In genomic region chr4:118352843-118353373, GRCh38 we compare ENCODE assay signal across 8 cellular contexts. TPM values are rescaled to one million over a fixed set of nuclear protein-coding genes. Genes with fewer than 3 reads are reported as not detected.
A peak's percentile ranks its signal among the peaks of the same experiment; 100 is the strongest.
DNase-seq lines count a peak whose midpoint lies in the region; ATAC-seq, FAIRE-seq and TF ChIP-seq lines count a peak whose summit lies in the region.

Gene PRSS12 (minus strand): TSS chr4:118353003. CDS start chr4:118352720, 283 bp downstream.

- H2AFZ ChIP-seq in K562 (ENCODE audit: low read depth, low read length) (no peak within 1 kb of the TSS), smooth muscle cell (ENCODE audit: low read depth) (peak within 1 kb of the TSS; percentile 98)

- H3K27me3 ChIP-seq in H7 (ENCODE audit: control insufficient read depth, insufficient read depth, low read length): peaks cover 22% of the 10 kb centered on the region
- peaks cover 2 to 16% of the 10 kb centered on the region in 2 experiments; a peak in 3 of 5 replicates for H3K27me3 ChIP-seq in K562 (ENCODE audit: control insufficient read depth in 2 of 2, insufficient read depth in 2 of 2, low read length in 2 of 2)
- peaks cover 36% of the 10 kb centered on the region for H3K27me3 ChIP-seq in smooth muscle cell (ENCODE audit: low read depth)

- DNase-seq in H7 (peak; percentile 92), LHCN-M2 (ENCODE audit: low read depth) (peak; percentile 72), T-helper 2 cell (peak; percentile 14 to 65 (median 24)), K562 (ENCODE audit: extremely low read depth in 1 of 4, low spot score in 3 of 4) (peak; percentile 31 to 51 (median 42)), smooth muscle cell (lab: John Stamatoyannopoulos, UW; ENCODE audit: unreplicated experiment) (peak; percentile 8), OCI-M1 (lab: John Stamatoyannopoulos, UW) (no peak)

- TF ChIP-seq EP300 in K562 (IDR thresholded peaks at IDR 0.05; ENCODE audit: low read length): no peak

- H3K27ac ChIP-seq in K562 (ENCODE audit: extremely low read depth, low read depth, low read length): no peak within 1 kb of the TSS
- no peak within 1 kb of the TSS for H3K27ac ChIP-seq in smooth muscle cell (ENCODE audit: low read depth)

- no peak for TF ChIP-seq POLR2A in K562 (conservative IDR thresholded peaks at IDR 0.05)

- H3F3A ChIP-seq in smooth muscle cell (ENCODE audit: low read depth): no peaks in the 10 kb centered on the region

- no peak for TF ChIP-seq RAD21 in K562 (CRISPR knock-in tag; conservative IDR thresholded peaks at IDR 0.05 in 1 of 2, IDR thresholded peaks at IDR 0.05 in 1 of 2)

- no peaks in the 10 kb centered on the region for H3K9me1 ChIP-seq in K562 (ENCODE audit: control insufficient read depth, insufficient read depth, low read length)

- peaks cover 0 to 5% of the 10 kb centered on the region in 2 experiments; a peak in 1 of 5 replicates for H3K4me1 ChIP-seq in K562 (replicated peaks in 1 of 2; ENCODE audit: control insufficient read depth in 2 of 2, insufficient read depth in 2 of 2, low read length in 2 of 2)
- peaks cover 4% of the 10 kb centered on the region for H3K4me1 ChIP-seq in smooth muscle cell (ENCODE audit: low read depth)

- no peaks in the 10 kb centered on the region for H4K20me1 ChIP-seq in K562 (replicated peaks; ENCODE audit: control insufficient read depth, insufficient read depth, low read length)
- H4K20me1 ChIP-seq in smooth muscle cell (ENCODE audit: low read depth): no peaks in the 10 kb centered on the region

- intact Hi-C loops in K562 (cut with micrococcal nuclease): loop anchor here (5.0 kb wide), 1 partner anchor 71 kb away; no protein-coding TSS in a partner anchor

- no peak within 1 kb of the TSS; a peak in 1 of 4 replicates for H3K9ac ChIP-seq in K562 (ENCODE audit: insufficient read depth in 1 of 2, low read depth in 2 of 2, low read length in 2 of 2)
- peak within 1 kb of the TSS; percentile 41 for H3K9ac ChIP-seq in smooth muscle cell (ENCODE audit: low read depth)

- H3K79me2 ChIP-seq in K562 (ENCODE audit: control insufficient read depth, insufficient read depth, low read length) (no peaks in the 10 kb centered on the region), smooth muscle cell (ENCODE audit: low read depth) (no peaks in the 10 kb centered on the region)

- CTCF ChIA-PET in K562 (lab: Yijun Ruan, JAX; ENCODE audit: low intra/inter-chr PET ratio): no interaction called here

- in situ Hi-C loops in K562 (cut with MboI): no loop called here

- peak within 1 kb of the TSS; percentile 68 for H3K4me3 ChIP-seq in H7 (ENCODE audit: insufficient read depth, low read depth, low read length)
- H3K4me3 ChIP-seq in K562: no peak within 1 kb of the TSS
- peak within 1 kb of the TSS; percentile 64 for H3K4me3 ChIP-seq in iPS-18c (ENCODE audit: insufficient read depth, low read depth, low read length)
- H3K4me3 ChIP-seq in smooth muscle cell: peak within 1 kb of the TSS; percentile 70

- no TSS peak for BruUV-seq in K562 (replicated peaks; lab: Mats Ljungman, UMichigan)

- H3K36me3 ChIP-seq in H7 (replicated peaks; ENCODE audit: control insufficient read depth, insufficient read depth, low read length): no peaks in the 10 kb centered on the region
- H3K36me3 ChIP-seq in K562 (ENCODE audit: control insufficient read depth, insufficient read depth, low read length): no peaks in the 10 kb centered on the region
- no peaks in the 10 kb centered on the region for H3K36me3 ChIP-seq in smooth muscle cell (ENCODE audit: low read depth)

- POLR2A ChIA-PET in K562 (lab: Yijun Ruan, JAX): no interaction called here

- H3K9me3 ChIP-seq in K562 (replicated peaks; ENCODE audit: control insufficient read depth, insufficient read depth, low read depth, low read length) (no peaks in the 10 kb centered on the region), iPS-18c (ENCODE audit: control insufficient read depth, insufficient read depth, low read length) (no peaks in the 10 kb centered on the region), smooth muscle cell (replicated peaks; ENCODE audit: low read depth) (no peaks in the 10 kb centered on the region)

- ATAC-seq in K562: peak; percentile 98

- H3K4me2 ChIP-seq in K562 (ENCODE audit: insufficient read depth, low read length) (no peak within 1 kb of the TSS), smooth muscle cell (peak within 1 kb of the TSS; percentile 99)

- no peak for FAIRE-seq in K562 (lab: Jason Lieb, UNC)

- 41% methylated on average over 21 of the region's 53 CpGs for WGBS in K562 (ENCODE audit: insufficient coverage, low coverage, missing lambda C conversion rate)
- WGBS in smooth muscle cell (ENCODE audit: low lambda C conversion rate): 2% methylated on average over 41 of the region's 53 CpGs

- TF ChIP-seq CTCF in GM12873 (IDR thresholded peaks at IDR 0.05; ENCODE audit: insufficient read depth, low read depth, low read length, missing control alignments) (peak; percentile 80), K562 (IDR thresholded peaks at IDR 0.05 in 2 of 3, conservative IDR thresholded peaks at IDR 0.05 in 1 of 3; ENCODE audit: insufficient read depth in 2 of 3, low read depth in 1 of 3, low read length in 3 of 3) (peak in 2 of 3 experiments; percentile 33 to 56; a peak in 5 of 6 replicates), smooth muscle cell (IDR thresholded peaks at IDR 0.05; ENCODE audit: borderline replicate concordance, insufficient read depth, poor library complexity, severe bottlenecking) (peak; percentile 80)

TF ChIP-seq in K562, 482 proteins besides CTCF, POLR2A, EP300 and RAD21:
- TF ChIP-seq MBD2 (IDR thresholded peaks at IDR 0.05; ENCODE audit: borderline replicate concordance, low read depth): no peak
- no peak for TF ChIP-seq WHSC1 (IDR thresholded peaks at IDR 0.05; ENCODE audit: low read length)
- TF ChIP-seq E2F6 (IDR thresholded peaks at IDR 0.05; ENCODE audit: borderline replicate concordance in 1 of 2, extremely low read depth in 1 of 2, insufficient read depth in 1 of 2, insufficient read length in 1 of 2, low read depth in 1 of 2, low read length in 1 of 2, poor library complexity in 1 of 2, severe bottlenecking in 1 of 2): peak in 1 of 2 experiments; percentile 65
- TF ChIP-seq CTCFL (IDR thresholded peaks at IDR 0.05; ENCODE audit: borderline replicate concordance, insufficient read depth, low read depth, low read length, poor library complexity, severe bottlenecking): peak; percentile 77

RNA-seq across cellular contexts. Expression of gene PRSS12, which starts in this region (rescaled TPM):
- total RNA-seq in H7 (2014; rRNA removed; shearing (Covaris generic)): 10.3 and 14.9 TPM in 2 replicates
- total RNA-seq in LHCN-M2 (2014; rRNA removed) (6.6 and 8.2 TPM in 2 replicates), K562 (2014; rRNA removed) (0.09 TPM in 1 of 2 replicates, not detected in the other), K562 (2014; rRNA removed; fragmentation: Illumina TruSeq; extraction: Trizol) (not detected in 2 replicates), K562 (2015; rRNA removed; fragmentation: Illumina TruSeq; extraction: Trizol) (not detected in 2 replicates), K562 (2021) (0.13 TPM in 1 of 2 replicates, not detected in the other), smooth muscle cell (18.8 and 24.5 TPM in 2 replicates)
- 3.9 TPM for polyA plus RNA-seq in LHCN-M2 (2012)
- 0.05 TPM in 1 of 2 replicates, not detected in the other for total RNA-seq in K562 (2011; cell fraction: chromatin; rRNA removed; ENCODE audit: low replicate concordance)
- not detected in 2 replicates for total RNA-seq in K562 (2011; cell fraction: nucleolus; rRNA removed)
- not detected in 2 replicates for total RNA-seq in K562 (2011; cell fraction: nucleoplasm; rRNA removed)
- polyA plus RNA-seq in K562 (2011; rRNA removed) (0.03 TPM in 1 of 2 replicates, not detected in the other), K562 (2014; fragmentation: Illumina TruSeq; extraction: Trizol) (not detected in 2 replicates), K562 (2014; fragmentation: Nextera tagmentation; extraction: Ambion mirVana) (under 1 TPM; 0.06 to 0.11 TPM), K562 (2014; rRNA removed) (not detected in 2 replicates), smooth muscle cell (9.9 and 28.3 TPM in 2 replicates)
- not detected in 2 replicates for polyA plus RNA-seq in K562 (2011; cell fraction: cytosol; rRNA removed)
- not detected in 2 replicates for polyA plus RNA-seq in K562 (2011; cell fraction: nucleus; rRNA removed)
- polyA plus RNA-seq in K562 (2012): 0.04 and 0.05 TPM in 2 replicates
- polyA minus RNA-seq in K562 (2011; rRNA and poly(A)+ RNA removed): not detected in 2 replicates
- not detected in 2 replicates for polyA minus RNA-seq in K562 (2011; cell fraction: cytosol; rRNA and poly(A)+ RNA removed)
- 0.11 TPM in 1 of 2 replicates, not detected in the other for polyA minus RNA-seq in K562 (2011; cell fraction: nucleus; rRNA and poly(A)+ RNA removed)

Comparison
In these comparisons a context has a peak if more than half of its experiments do, and no peak if none do; other contexts are left out.
1. Peak in DNase-seq and ATAC-seq in K562; RNA of the gene not detected or under 1 TPM.